12 cellular contexts compared by ENCODE assay signal in genomic region chr3:106560451-106560966, GRCh38.
DNase-seq lines count a peak whose midpoint lies in the region; ATAC-seq and TF ChIP-seq lines count a peak whose summit lies in the region.
"Had no signal": no experiment of that assay in that cellular context is flagged by ENCODE, and none has a peak within 500 bp of the region (broad histone marks: within the 10 kb centered on the region; RNA-seq: fewer than 3 reads in every experiment).

No MANE protein-coding gene starts in this region.

- POLR2A ChIA-PET in HCT116 (lab: Charles Lee): no interaction called here

- H3K4me1 ChIP-seq in HCT116 (ENCODE audit: control insufficient read depth in 1 of 2, insufficient read depth in 2 of 2, low read length in 2 of 2) (peaks cover 0 to 13% of the 10 kb centered on the region in 2 experiments; a peak in 2 of 4 replicates), tibial nerve (peaks cover 0 to 13% (median 0%) of the 10 kb centered on the region in 4 donors)
- H3K4me1 ChIP-seq: BLaER1 had no signal

- TF ChIP-seq EP300 in tibial nerve (IDR thresholded peaks at IDR 0.05): peak in 1 of 2 donors; percentile 53

- no peak for TF ChIP-seq RAD21 in HCT116 (IDR thresholded peaks at IDR 0.05; ENCODE audit: low read depth)

- intact Hi-C loops in HCT116 (cut with micrococcal nuclease): no loop called here

- DNase-seq in A172 (ENCODE audit: low spot score) (peak; percentile 89), HCT116 (ENCODE audit: low read depth, low spot score) (no peak), SW 1271 (lab: John Stamatoyannopoulos, UW) (peak; percentile 6 to 50), fibroblast of villous mesenchyme (ENCODE audit: low read depth) (peak; percentile 88), tibial nerve (ENCODE audit: low spot score in 2 of 2) (no peak), NCI-H524 (lab: John Stamatoyannopoulos, UW) (no peak), NCI-H2196 (lab: John Stamatoyannopoulos, UW; ENCODE audit: unreplicated experiment) (no peak)
- DNase-seq: stimulated activated CD4-positive, alpha-beta T cell treated with anti-CD3 and anti-CD28 coated beads, Interleukin-15, amount 100 ng/mL, for 24 hours; stimulated activated naive B cell treated with anti-CD40 and anti-IgM and Interleukin-4, amounts not matched to agents 10 μg/mL and 1 μg/mL and 100 μg/mL, for 72 hours had no signal

- H3K27ac ChIP-seq in HCT116 (ENCODE audit: low read depth, low read length): no peak overlapping the region
- H3K27ac ChIP-seq in tibial nerve: peak overlapping the region in 2 of 4 donors; percentile 41 to 68
- H3K27ac ChIP-seq: BLaER1 had no signal

- WGBS in tibial nerve, 2 donors: 53 to 68% methylated on average over 3 of the region's 3 CpGs

- TF ChIP-seq POLR2A in HCT116 (IDR thresholded peaks at IDR 0.05; ENCODE audit: borderline replicate concordance, extremely low read depth, insufficient read depth, insufficient read length) (no peak), tibial nerve (IDR thresholded peaks at IDR 0.05) (no peak)

- ATAC-seq in HCT116 (peak; percentile 69; the same call in 1 of the 2 replicates), GM19035 (IDR thresholded peaks at IDR 0.05; ENCODE audit: unreplicated experiment) (no peak)
- ATAC-seq: GM12878; stimulated activated naive B cell treated with anti-CD40 and anti-IgM and Interleukin-4, amounts not matched to agents 10 μg/mL and 1 μg/mL and 100 μg/mL, for 72 hours had no signal

- H3K4me2 ChIP-seq in HCT116 (ENCODE audit: low read length): peak overlapping the region; percentile 46
- H3K4me2 ChIP-seq: BLaER1 had no signal

- no TSS peak for BruUV-seq in HCT116 (replicated peaks; lab: Mats Ljungman, UMichigan)

- no peak overlapping the region for H3K4me3 ChIP-seq in HCT116 (replicated peaks in 1 of 2; ENCODE audit: low read depth in 1 of 2, low read length in 2 of 2)
- H3K4me3 ChIP-seq in fibroblast of villous mesenchyme (ENCODE audit: low read depth, low read length): no peak overlapping the region
- H3K4me3 ChIP-seq in tibial nerve: no peak overlapping the region
- H3K4me3 ChIP-seq: BLaER1, GM12878 had no signal

- RAD21 ChIA-PET in HCT116 (lab: Charles Lee; ENCODE audit: low non-redundant PET in 1 of 2, low total read pairs in 2 of 2, uncharacterized antibody in 2 of 2, unreplicated experiment in 2 of 2): no interaction called here

- CTCF ChIA-PET in HCT116 (lab: Charles Lee): no interaction called here

- no peaks in the 10 kb centered on the region for H3K79me2 ChIP-seq in HCT116 (ENCODE audit: insufficient read depth, low read length)

- H3K36me3 ChIP-seq in HCT116 (ENCODE audit: control insufficient read depth in 1 of 2, insufficient read depth in 2 of 2, low read length in 2 of 2) (no peaks in the 10 kb centered on the region), tibial nerve (no peaks in the 10 kb centered on the region)
- H3K36me3 ChIP-seq: BLaER1 had no signal

- TF ChIP-seq CTCF in HCT116 (IDR thresholded peaks at IDR 0.05 in 2 of 3, conservative IDR thresholded peaks at IDR 0.05 in 1 of 3; ENCODE audit: borderline replicate concordance in 1 of 3, insufficient read depth in 1 of 3, low read depth in 2 of 3, low read length in 2 of 3): no peak
- no peak for TF ChIP-seq CTCF in fibroblast of villous mesenchyme (IDR thresholded peaks at IDR 0.05; ENCODE audit: insufficient read depth, low read depth, low read length)
- TF ChIP-seq CTCF in tibial nerve (IDR thresholded peaks at IDR 0.05): no peak

- peak overlapping the region; percentile 34 for H2AFZ ChIP-seq in HCT116 (ENCODE audit: low read depth, low read length, poor library complexity, severe bottlenecking)

- H3K9me3 ChIP-seq in HCT116 (ENCODE audit: control insufficient read depth in 1 of 2, insufficient read depth in 1 of 2, low read depth in 1 of 2, low read length in 2 of 2): no peaks in the 10 kb centered on the region
- no peaks in the 10 kb centered on the region for H3K9me3 ChIP-seq in tibial nerve
- H3K9me3 ChIP-seq: BLaER1 had no signal

- H3K9me2 ChIP-seq in HCT116 (ENCODE audit: insufficient read depth): no peaks in the 10 kb centered on the region

- H3K27me3 ChIP-seq in HCT116 (ENCODE audit: insufficient read depth, low read length) (no peaks in the 10 kb centered on the region), tibial nerve (no peaks in the 10 kb centered on the region)
- H3K27me3 ChIP-seq: BLaER1 had no signal

- H3K9ac ChIP-seq in HCT116 (ENCODE audit: low read length): no peak overlapping the region
- H3K9ac ChIP-seq: BLaER1 had no signal

- no peaks in the 10 kb centered on the region for H4K20me1 ChIP-seq in HCT116 (ENCODE audit: insufficient read depth)
- H4K20me1 ChIP-seq: BLaER1 had no signal

TF ChIP-seq in HCT116, 20 proteins besides CTCF, POLR2A, EP300 and RAD21:
- TF ChIP-seq ELF1 (IDR thresholded peaks at IDR 0.05; ENCODE audit: borderline replicate concordance, low read depth) (no peak), ZFX (IDR thresholded peaks at IDR 0.05) (no peak), ZBTB33 (IDR thresholded peaks at IDR 0.05; ENCODE audit: extremely low read depth, insufficient replicate concordance, low read length) (no peak), TCF7L2 (IDR thresholded peaks at IDR 0.05; ENCODE audit: borderline replicate concordance, extremely low read depth, insufficient read depth, insufficient read length) (no peak), YY1 (IDR thresholded peaks at IDR 0.05; ENCODE audit: extremely low read depth, insufficient replicate concordance, low read depth, low read length) (no peak), EZH2phosphoT487 (IDR thresholded peaks at IDR 0.05; ENCODE audit: borderline replicate concordance) (no peak), CBX3 (IDR thresholded peaks at IDR 0.05; ENCODE audit: low read depth) (no peak), EZH2 (IDR thresholded peaks at IDR 0.05) (no peak), ATF3 (IDR thresholded peaks at IDR 0.05) (no peak), EGR1 (IDR thresholded peaks at IDR 0.05; ENCODE audit: low read depth) (no peak), SP1 (IDR thresholded peaks at IDR 0.05; ENCODE audit: low read depth) (no peak), ZNF274 (IDR thresholded peaks at IDR 0.05; ENCODE audit: low read depth, low read length) (no peak), CEBPB (IDR thresholded peaks at IDR 0.05; ENCODE audit: low read depth) (0 out of 2 replicates have a peak, but pooled peaks have one; percentile 26), SRF (IDR thresholded peaks at IDR 0.05; ENCODE audit: low read depth) (no peak), REST (IDR thresholded peaks at IDR 0.05; ENCODE audit: low read depth) (no peak), FOSL1 (IDR thresholded peaks at IDR 0.05; ENCODE audit: low read depth) (peak; percentile 20; the same call in 1 of the 2 replicates)
TF ChIP-seq in HCT116: peak in this region for 2.

Comparison
In these comparisons a context has a peak if more than half of its experiments do, and no peak if none do; other contexts are left out.
1. DNase-seq: peak in A172 (single experiment), SW 1271 (2 of 2) and fibroblast of villous mesenchyme (single experiment); none in HCT116 (single experiment), tibial nerve (0 of 2), NCI-H524 (0 of 2) and NCI-H2196 (single experiment).